ENCODE assay signal across 8 cellular contexts in the genomic region with DNA sequence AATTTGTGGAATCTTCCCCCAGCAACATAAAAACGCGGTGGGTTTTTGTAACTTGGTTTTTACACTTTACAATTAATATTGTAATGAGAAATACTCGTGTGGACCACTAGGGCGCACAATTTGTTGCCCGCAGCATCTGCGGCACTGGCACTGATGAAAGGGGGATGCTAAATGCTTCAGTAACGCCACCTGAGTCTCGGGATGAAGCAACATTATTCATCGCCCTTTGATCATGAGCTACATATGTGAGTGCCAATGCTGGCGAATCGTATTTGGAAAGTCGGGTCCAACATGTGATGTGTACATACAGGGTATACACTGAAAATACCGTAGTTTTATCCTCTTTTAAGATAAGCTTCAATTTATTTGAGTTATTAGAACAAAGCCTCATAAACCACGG. TPM values are rescaled to one million over a fixed set of nuclear protein-coding genes. Genes with fewer than 3 reads are reported as not detected.
DNase-seq lines count a peak whose midpoint lies in the region; ATAC-seq and TF ChIP-seq lines count a peak whose summit lies in the region.

No MANE protein-coding gene starts in this region.

- DNase-seq in AG04449 (ENCODE audit: low read depth, low spot score) (no peak), RWPE1 (ENCODE audit: low spot score) (peak; percentile 38), left ventricle myocardium inferior (no peak), KG1 (lab: John Stamatoyannopoulos, UW) (no peak)
- peak; percentile 74 for DNase-seq in activated naive CD4-positive, alpha-beta T cell treated with anti-CD3 and anti-CD28 coated beads for 36 hours
- DNase-seq in stimulated activated CD4-positive, alpha-beta T cell treated with anti-CD3 and anti-CD28 coated beads, Interleukin-4, amount 100 ng/mL, for 1 hour, result peak; percentile 52

- H3K4me1 Mint-ChIP-seq in activated naive CD4-positive, alpha-beta T cell treated with anti-CD3 and anti-CD28 coated beads for 36 hours (ENCODE audit: low read depth), result peaks cover 2% of the 10 kb centered on the region

- no peaks in the 10 kb centered on the region for H3K36me3 Mint-ChIP-seq in activated naive CD4-positive, alpha-beta T cell treated with anti-CD3 and anti-CD28 coated beads for 36 hours (ENCODE audit: low read depth)

- no peaks in the 10 kb centered on the region for H3K9me3 Mint-ChIP-seq in activated naive CD4-positive, alpha-beta T cell treated with anti-CD3 and anti-CD28 coated beads for 36 hours

- H3K4me1 ChIP-seq in left ventricle myocardium inferior, result no peaks in the 10 kb centered on the region

- H3K4me3 Mint-ChIP-seq in activated naive CD4-positive, alpha-beta T cell treated with anti-CD3 and anti-CD28 coated beads for 36 hours, result no peak overlapping the region

- H3K36me3 ChIP-seq in left ventricle myocardium inferior, result no peaks in the 10 kb centered on the region

- no peak overlapping the region for H3K27ac ChIP-seq in RWPE1
- no peak overlapping the region for H3K27ac ChIP-seq in left ventricle myocardium inferior (replicated peaks)

- TF ChIP-seq CTCF in AG04449 (IDR thresholded peaks at IDR 0.05; ENCODE audit: insufficient read depth, low read length, missing control alignments) (peak; percentile 45), RWPE1 (conservative IDR thresholded peaks at IDR 0.05; ENCODE audit: low read depth) (peak; percentile 49), left ventricle myocardium inferior (IDR thresholded peaks at IDR 0.05; ENCODE audit: borderline replicate concordance) (peak; percentile 72)

- POLR2A ChIA-PET in AG04449 (lab: Yijun Ruan, JAX), result no interaction called here
- POLR2A ChIA-PET in RWPE1 (lab: Yijun Ruan, JAX; ENCODE audit: low non-redundant PET), result no interaction called here

- H3K9me3 ChIP-seq in left ventricle myocardium inferior (replicated peaks), result no peaks in the 10 kb centered on the region

- CTCF ChIA-PET in AG04449 (lab: Yijun Ruan, JAX), result interaction anchor here (0.9 to 4.0 kb wide), 16 partner anchors 8 to 242 kb away, joined by 3 to 45 read pairs (median 4); no protein-coding TSS in a partner anchor
- CTCF ChIA-PET in RWPE1 (lab: Yijun Ruan, JAX), result interaction anchor here (0.6 to 1.4 kb wide), 6 partner anchors 10 to 363 kb away, joined by 3 to 11 read pairs (median 4); no protein-coding TSS in a partner anchor
- CTCF ChIA-PET in activated naive CD4-positive, alpha-beta T cell treated with anti-CD3 and anti-CD28 coated beads for 36 hours (lab: Charles Lee), result interaction anchor here (0.6 to 3.4 kb wide), 42 partner anchors 9 to 583 kb away, joined by 3 to 47 read pairs (median 4); a partner anchor contains a TSS

- H3K27me3 Mint-ChIP-seq in activated naive CD4-positive, alpha-beta T cell treated with anti-CD3 and anti-CD28 coated beads for 36 hours (ENCODE audit: low read depth), result no peaks in the 10 kb centered on the region

- intact Hi-C loops in activated naive CD4-positive, alpha-beta T cell treated with anti-CD3 and anti-CD28 coated beads for 36 hours (cut with micrococcal nuclease), result loop anchor here (1.0 to 2.0 kb wide), 5 partner anchors 33 to 241 kb away; a partner anchor contains a TSS
- intact Hi-C loops in left ventricle myocardium inferior (cut with micrococcal nuclease), result loop anchor here (10.0 kb wide), 1 partner anchor 234 kb away; no protein-coding TSS in a partner anchor

- H3K27me3 ChIP-seq in left ventricle myocardium inferior (ENCODE audit: low read depth), result no peaks in the 10 kb centered on the region

- ATAC-seq in GM18511 (IDR thresholded peaks at IDR 0.05; ENCODE audit: unreplicated experiment) (peak; percentile 82), HG03354 (IDR thresholded peaks at IDR 0.05; ENCODE audit: poor library complexity, severe bottlenecking, unreplicated experiment) (peak; percentile 89)

- H3K27ac Mint-ChIP-seq in activated naive CD4-positive, alpha-beta T cell treated with anti-CD3 and anti-CD28 coated beads for 36 hours, result no peak overlapping the region

- H3K4me3 ChIP-seq in AG04449 (ENCODE audit: low read depth, low read length), result no peak overlapping the region
- H3K4me3 ChIP-seq in left ventricle myocardium inferior, result no peak overlapping the region

RNA-seq across cellular contexts. Expression of a gene that starts 34.2 kb away (rescaled TPM):
- total RNA-seq in activated naive CD4-positive, alpha-beta T cell treated with anti-CD3 and anti-CD28 coated beads for 36 hours, result 10 to 100 TPM; 21.4 to 24.2 TPM
- total RNA-seq in left ventricle myocardium inferior, result 68.8 TPM

Comparison
In these comparisons a context has a peak if more than half of its experiments do, and no peak if none do; other contexts are left out.
1. DNase-seq: peak in RWPE1 (single experiment), activated naive CD4-positive, alpha-beta T cell treated with anti-CD3 and anti-CD28 coated beads for 36 hours (single experiment) and stimulated activated CD4-positive, alpha-beta T cell treated with anti-CD3 and anti-CD28 coated beads, Interleukin-4, amount 100 ng/mL, for 1 hour (single experiment); none in AG04449 (single experiment), left ventricle myocardium inferior (single experiment) and KG1 (single experiment).
2. Peak in every context shown above with its lines, with median percentiles within 50 percentile points of each other: CTCF ChIP-seq.